Comparison of ENCODE assay signal across 20 cellular contexts in genomic region chr6:37587776-37588744, GRCh38.
DNase-seq lines count a peak whose midpoint lies in the region; FAIRE-seq and TF ChIP-seq lines count a peak whose summit lies in the region.
"Had no signal": no experiment of that assay in that cellular context is flagged by ENCODE, and none has a peak within 500 bp of the region (broad histone marks: within the 10 kb centered on the region; RNA-seq: fewer than 3 reads in every experiment).

No MANE protein-coding gene starts in this region.

- FAIRE-seq in H1 (lab: Jason Lieb, UNC) = no peak
- FAIRE-seq: islet of Langerhans, RCC 7860 had no signal

- H3K9me3 ChIP-seq in H1 (ENCODE audit: insufficient read depth in 2 of 2, low read depth in 1 of 2, low read length in 1 of 2) (no peaks in the 10 kb centered on the region), osteoblast (ENCODE audit: low read depth, low read length) (no peaks in the 10 kb centered on the region), ovary (no peaks in the 10 kb centered on the region)
- H3K9me3 ChIP-seq: ascending aorta, psoas muscle, uterus had no signal

- peaks cover 2% of the 10 kb centered on the region; the same call in 1 of the 2 replicates for H3K23me2 ChIP-seq in H1 (ENCODE audit: low read depth, low read length)

- H2BK120ac ChIP-seq in H1 (replicated peaks; ENCODE audit: low read depth, low read length) = no peak overlapping the region

- H2BK12ac ChIP-seq in H1 (ENCODE audit: low read depth, low read length) = no peak overlapping the region

- no peak overlapping the region for H3K23ac ChIP-seq in H1 (ENCODE audit: insufficient read length)

- no peak overlapping the region for H3K56ac ChIP-seq in H1 (replicated peaks; ENCODE audit: insufficient read length, low read depth, low read length)

- no peak overlapping the region for H3K4ac ChIP-seq in H1 (replicated peaks; ENCODE audit: insufficient read length, low read depth, low read length)

- no peaks in the 10 kb centered on the region for H3K27me3 ChIP-seq in H7 (ENCODE audit: control insufficient read depth, insufficient read depth, low read length)
- H3K27me3 ChIP-seq in H1 (replicated peaks in 1 of 4; ENCODE audit: control insufficient read depth in 3 of 4, extremely low read depth in 1 of 4, insufficient read depth in 3 of 4, low read length in 3 of 4) = peaks cover 0 to 2% (median 0%) of the 10 kb centered on the region in 4 experiments; a peak in 2 of 7 replicates
- H3K27me3 ChIP-seq in osteoblast (ENCODE audit: insufficient read depth, low read length) = peaks cover 30% of the 10 kb centered on the region
- H3K27me3 ChIP-seq in ovary = no peaks in the 10 kb centered on the region
- H3K27me3 ChIP-seq: ascending aorta, dorsolateral prefrontal cortex, uterus had no signal

- TF ChIP-seq CTCF in H1 (IDR thresholded peaks at IDR 0.05; ENCODE audit: control extremely low read depth in 1 of 3, insufficient read depth in 1 of 3, low read depth in 1 of 3, low read length in 3 of 3) (no peak), osteoblast (IDR thresholded peaks at IDR 0.05; ENCODE audit: extremely low read depth, low read depth, low read length) (no peak), ovary (IDR thresholded peaks at IDR 0.05) (no peak), GM13976 (IDR thresholded peaks at IDR 0.05; ENCODE audit: borderline replicate concordance, control extremely low read depth, extremely low read depth, insufficient read depth, missing control alignments) (no peak)

- 54% methylated on average over 13 of the region's 15 CpGs; no CpG with 5 or more reads in 1 of the 2 experiments for WGBS in H1 (ENCODE audit: extremely low coverage in 1 of 2, insufficient coverage in 1 of 2, insufficient read length in 1 of 2, insufficient replicate concordance in 2 of 2, low coverage in 1 of 2, low lambda C conversion rate in 2 of 2, missing lambda C conversion rate in 1 of 2), 2 experiments
- WGBS in ovary, 3 donors = 62 to 66% (median 63%) methylated on average over 13 to 15 of the region's 15 CpGs

- in situ Hi-C loops in GM13976 (cut with MboI; ENCODE audit: low sequenced_read_pairs, unreplicated experiment) = no loop called here

- TF ChIP-seq EP300 in H1 (IDR thresholded peaks at IDR 0.05; ENCODE audit: borderline replicate concordance in 1 of 2, low read depth in 2 of 2, low read length in 2 of 2) (no peak), ovary (IDR thresholded peaks at IDR 0.05) (no peak)

- peak overlapping the region; percentile 12; the same call in 1 of the 2 replicates for H4K8ac ChIP-seq in H1 (ENCODE audit: extremely low read depth, insufficient read depth, low read length)

- no peak for TF ChIP-seq RAD21 in H1 (IDR thresholded peaks at IDR 0.05 in 1 of 2, conservative IDR thresholded peaks at IDR 0.05 in 1 of 2; ENCODE audit: low read depth in 2 of 2, low read length in 2 of 2)

- 0 out of 2 replicates have a peak overlapping the region, but pooled peaks have one; percentile 29 for H2BK15ac ChIP-seq in H1 (ENCODE audit: low read length)

- H4K5ac ChIP-seq in H1 (ENCODE audit: insufficient read length, low read depth, low read length) = peak overlapping the region; percentile 17

- TF ChIP-seq POLR2A in H1 (IDR thresholded peaks at IDR 0.05; ENCODE audit: control extremely low read depth in 1 of 2, low read depth in 2 of 2, low read length in 2 of 2) (no peak), ovary (IDR thresholded peaks at IDR 0.05) (no peak)

- H2AK5ac ChIP-seq in H1 (ENCODE audit: low read depth, low read length) = no peak overlapping the region

- H3K18ac ChIP-seq in H1 (ENCODE audit: extremely low read depth, low read length) = no peak overlapping the region; the same call in 1 of the 2 replicates

- H3K4me2 ChIP-seq in H1 (ENCODE audit: insufficient read depth in 1 of 2, low read depth in 2 of 2, low read length in 2 of 2) (peak overlapping the region in 1 of 2 experiments; percentile 34; a peak in 2 of 4 replicates), osteoblast (ENCODE audit: insufficient read depth, low read length) (no peak overlapping the region)

- no peaks in the 10 kb centered on the region for H4K20me1 ChIP-seq in H1 (replicated peaks in 1 of 2; ENCODE audit: control insufficient read depth in 1 of 2, insufficient read depth in 2 of 2, low read length in 2 of 2)
- no peaks in the 10 kb centered on the region for H4K20me1 ChIP-seq in osteoblast (ENCODE audit: insufficient read depth, low read length)

- intact Hi-C loops in ovary (cut with DNase I) = no loop called here

- H2BK5ac ChIP-seq in H1 (ENCODE audit: low read depth, low read length) = no peak overlapping the region

- H3K36me3 ChIP-seq in H7 (replicated peaks; ENCODE audit: control insufficient read depth, insufficient read depth, low read length) (no peaks in the 10 kb centered on the region), H1 (ENCODE audit: control insufficient read depth in 2 of 4, insufficient read depth in 4 of 4, low read length in 3 of 4) (no peaks in the 10 kb centered on the region), osteoblast (ENCODE audit: insufficient read depth, low read length) (no peaks in the 10 kb centered on the region), ovary (no peaks in the 10 kb centered on the region)
- H3K36me3 ChIP-seq: ascending aorta, uterus had no signal

- H3K27ac ChIP-seq in H1 (ENCODE audit: low read depth, low read length) (no peak overlapping the region), osteoblast (ENCODE audit: low read depth, low read length) (no peak overlapping the region), ovary (no peak overlapping the region)
- H3K27ac ChIP-seq: ascending aorta, GM23248, psoas muscle, skin epidermis, uterus had no signal

- H2BK20ac ChIP-seq in H1 (ENCODE audit: low read length) = no peak overlapping the region

- H3K4me1 ChIP-seq in H1 (replicated peaks in 1 of 4; ENCODE audit: control insufficient read depth in 3 of 4, insufficient read depth in 4 of 4, low read length in 3 of 4) (peaks cover 3 to 17% (median 10%) of the 10 kb centered on the region in 4 experiments; a peak in 6 of 7 replicates), osteoblast (ENCODE audit: insufficient read depth, low read length) (no peaks in the 10 kb centered on the region), ovary (ENCODE audit: insufficient read depth) (no peaks in the 10 kb centered on the region)
- H3K4me1 ChIP-seq: ascending aorta, psoas muscle, uterus had no signal

- POLR2A ChIA-PET in H1 (lab: Charles Lee; ENCODE audit: partially characterized antibody) = interaction anchor here (0.8 to 1.3 kb wide), 4 partner anchors 12 to 249 kb away, joined by 3 read pairs; no protein-coding TSS in a partner anchor

- H3K4me3 ChIP-seq in H7 (ENCODE audit: insufficient read depth, low read depth, low read length) (no peak overlapping the region), H1 (ENCODE audit: extremely low read depth in 1 of 4, insufficient read depth in 2 of 4, low read depth in 3 of 4, low read length in 4 of 4) (peak overlapping the region in 1 of 4 experiments; percentile 5; a peak in 1 of 8 replicates), osteoblast (ENCODE audit: insufficient read depth, low read length) (no peak overlapping the region), ovary (no peak overlapping the region)
- H3K4me3 ChIP-seq: ascending aorta, dorsolateral prefrontal cortex, GM23248, psoas muscle, skin epidermis, uterus had no signal

- DNase-seq in H7 = peak; percentile 83
- DNase-seq in NCI-H2171 (lab: John Stamatoyannopoulos, UW) = peak; percentile 94
- peak in 1 of 2 experiments; percentile 64 for DNase-seq in H1 (ENCODE audit: low read depth in 1 of 2, low spot score in 2 of 2)
- DNase-seq in osteoblast (ENCODE audit: insufficient read length, low spot score, missing footprints) = peak; percentile 79
- no peak for DNase-seq in ovary
- DNase-seq in GM13976 (ENCODE audit: low spot score) = no peak
- no peak for DNase-seq in SIG-M5 treated with dmso at 0.1 percent for 504 hours (lab: John Stamatoyannopoulos, UW; ENCODE audit: unreplicated experiment)
- DNase-seq: activated CD4-positive, alpha-beta T cell treated with anti-CD3 and anti-CD28 coated beads, Interleukin-2, amount 10 ng/mL, durations not matched to agents 7 days and 5 days; activated CD8-positive, alpha-beta memory T cell treated with anti-CD3 and anti-CD28 coated beads, Interleukin-2, amount 10 ng/mL, durations not matched to agents 7 days and 5 days; dorsolateral prefrontal cortex; GM23248; NCI-H187; NCI-H510A; psoas muscle; stimulated activated CD4-positive, alpha-beta T cell treated with anti-CD3 and anti-CD28 coated beads, Interleukin-1b, Interleukin-23, amount 100 ng/mL, for 48 hours; uterus had no signal

- no peak overlapping the region for H3K9ac ChIP-seq in H1 (replicated peaks in 1 of 4; ENCODE audit: extremely low read depth in 1 of 4, low read depth in 3 of 4, low read length in 3 of 4)
- H3K9ac ChIP-seq: GM23248 had no signal

- H2AFZ ChIP-seq in H1 (ENCODE audit: low read length) = no peak overlapping the region
- no peak overlapping the region for H2AFZ ChIP-seq in osteoblast (ENCODE audit: low read length)
- H2AFZ ChIP-seq: GM23248 had no signal

- no peak overlapping the region for H4K91ac ChIP-seq in H1 (replicated peaks; ENCODE audit: insufficient read length, low read length)

- H3K79me1 ChIP-seq in H1 (ENCODE audit: low read depth, low read length) = no peaks in the 10 kb centered on the region

- no peak overlapping the region for H3K14ac ChIP-seq in H1 (ENCODE audit: insufficient read length)

- CTCF ChIA-PET in H1 (lab: Charles Lee; ENCODE audit: partially characterized antibody) = interaction anchor here (0.6 to 13.8 kb wide), 12 partner anchors 20 to 523 kb away, joined by 3 to 163 read pairs (median 4); no protein-coding TSS in a partner anchor

- no peaks in the 10 kb centered on the region for H3K79me2 ChIP-seq in H1 (ENCODE audit: control insufficient read depth in 1 of 2, insufficient read depth in 2 of 2, low read length in 2 of 2)
- no peaks in the 10 kb centered on the region for H3K79me2 ChIP-seq in osteoblast (ENCODE audit: insufficient read depth, low read length)

TF ChIP-seq in H1, 55 proteins besides CTCF, POLR2A, EP300 and RAD21:
- TF ChIP-seq ASH2L (IDR thresholded peaks at IDR 0.05; ENCODE audit: low read length) (peak; percentile 19), RBBP5 (IDR thresholded peaks at IDR 0.05; ENCODE audit: borderline replicate concordance, low read depth, low read length) (no peak), SAP30 (IDR thresholded peaks at IDR 0.05; ENCODE audit: insufficient read depth, insufficient replicate concordance, low read length) (no peak)

Comparison
In these comparisons a context has a peak if more than half of its experiments do, and no peak if none do; other contexts are left out.
1. DNase-seq: peak in H7 (single experiment), NCI-H2171 (single experiment) and osteoblast (single experiment); none in ovary (0 of 5), GM13976 (single experiment) and SIG-M5 treated with dmso at 0.1 percent for 504 hours (single experiment).